ENCODE assay signal across 1 cellular context in genomic region chr5:43073597-43074546, GRCh38.
TF ChIP-seq lines count a peak whose summit lies in the region.

No MANE protein-coding gene starts in this region.

TF ChIP-seq in endothelial cell of umbilical vein, 7 proteins besides CTCF, POLR2A, EP300 and RAD21:
- TF ChIP-seq FOS (IDR thresholded peaks at IDR 0.05; ENCODE audit: borderline replicate concordance, insufficient read depth, low read length) (no peak), POLR2AphosphoS5 (IDR thresholded peaks at IDR 0.05; ENCODE audit: insufficient read depth, low read depth, low read length) (no peak), GATA2 (IDR thresholded peaks at IDR 0.05; ENCODE audit: insufficient read depth, insufficient read length, low read depth, low read length) (no peak)
